29 cellular contexts compared by ENCODE assay signal in genomic region chr18:8375269-8375668, GRCh38.
DNase-seq lines count a peak whose midpoint lies in the region; ATAC-seq and TF ChIP-seq lines count a peak whose summit lies in the region.
"Had no signal": no experiment of that assay in that cellular context is flagged by ENCODE, and none has a peak within 500 bp of the region (broad histone marks: within the 10 kb centered on the region; RNA-seq: fewer than 3 reads in every experiment).

No MANE protein-coding gene starts in this region.

- H3K9me3 ChIP-seq in thyroid gland, result no peaks in the 10 kb centered on the region
- H3K9me3 ChIP-seq: ascending aorta, prostate gland, SJSA1 had no signal

- no peak for TF ChIP-seq POLR2A in thyroid gland (IDR thresholded peaks at IDR 0.05)

- peak overlapping the region; percentile 64 for H3K27ac Mint-ChIP-seq in nephron progenitor cell
- H3K27ac Mint-ChIP-seq: activated B cell treated with CpG ODN at 0.5 μM for 24 hours; activated CD4-positive, alpha-beta T cell treated with anti-CD3 and anti-CD28 coated beads, Interleukin-2, amount 10 ng/mL, durations not matched to agents 7 days and 5 days; activated T-cell treated with anti-CD3 and anti-CD28 coated beads, Interleukin-2, amount 50 U/mL, for 24 hours; naive thymus-derived CD8-positive, alpha-beta T cell; type B pancreatic cell had no signal

- 85 to 94% methylated on average over 3 of the region's 3 CpGs for WGBS in thyroid gland, 2 donors

- peaks cover 17 to 19% of the 10 kb centered on the region in 2 donors for H3K36me3 ChIP-seq in thyroid gland
- H3K36me3 ChIP-seq: SJSA1 had no signal

- H3K27me3 Mint-ChIP-seq in nephron progenitor cell (ENCODE audit: low read depth, poor library complexity), result no peaks in the 10 kb centered on the region
- H3K27me3 Mint-ChIP-seq: activated CD4-positive, alpha-beta T cell treated with anti-CD3 and anti-CD28 coated beads, Interleukin-2, amount 10 ng/mL, durations not matched to agents 7 days and 5 days; activated T-cell treated with anti-CD3 and anti-CD28 coated beads, Interleukin-2, amount 50 U/mL, for 24 hours; CD8-positive, alpha-beta memory T cell had no signal

- H3K4me1 ChIP-seq in thyroid gland, result peaks cover 0 to 4% of the 10 kb centered on the region in 2 donors
- H3K4me1 ChIP-seq: ascending aorta, prostate gland had no signal

- intact Hi-C loops in thyroid gland (cut with DNase I), result no loop called here

- H3K27me3 ChIP-seq in thyroid gland, result no peaks in the 10 kb centered on the region
- H3K27me3 ChIP-seq: ascending aorta, cardiac muscle cell, SJSA1 had no signal

- DNase-seq in NCI-H1417 (lab: John Stamatoyannopoulos, UW) (peak in 2 of 3 experiments; percentile 60 to 83), NCI-H526 (lab: John Stamatoyannopoulos, UW) (peak; percentile 87 to 89), epithelial cell of proximal tubule (ENCODE audit: low read depth) (peak; percentile 4), nephron progenitor cell (no peak), Kasumi-1 (lab: John Stamatoyannopoulos, UW) (no peak), thyroid gland (no peak), NCI-H2227 (lab: John Stamatoyannopoulos, UW; ENCODE audit: unreplicated experiment) (no peak)
- DNase-seq: activated B cell treated with CpG ODN at 0.5 μM for 24 hours; activated CD4-positive, alpha-beta T cell treated with anti-CD3 and anti-CD28 coated beads, Interleukin-2, amount 10 ng/mL, durations not matched to agents 7 days and 5 days; activated T-cell treated with anti-CD3 and anti-CD28 coated beads, Interleukin-2, amount 50 U/mL, for 24 hours; CD8-positive, alpha-beta memory T cell; effector CD4-positive, alpha-beta T cell; erythroblast; glutamatergic neuron; H7; MM.1S; naive thymus-derived CD8-positive, alpha-beta T cell; NCI-H1694 treated with DMSO at 0.1 percent for 48 hours; nucleus accumbens; stimulated activated CD4-positive, alpha-beta T cell treated with anti-CD3 and anti-CD28 coated beads, Interleukin-4, amount 100 ng/mL, for 24 hours; T-helper 1 cell had no signal

- TF ChIP-seq CTCF in epithelial cell of proximal tubule (conservative IDR thresholded peaks at IDR 0.05; ENCODE audit: low read depth, low read length) (no peak), nephron progenitor cell (IDR thresholded peaks at IDR 0.05) (no peak), thyroid gland (IDR thresholded peaks at IDR 0.05) (no peak)

- no peak overlapping the region for H3K27ac ChIP-seq in thyroid gland
- H3K27ac ChIP-seq: ascending aorta, cardiac muscle cell, prostate gland, RWPE1, SJSA1 had no signal

- no peak overlapping the region for H3K4me3 ChIP-seq in epithelial cell of proximal tubule (ENCODE audit: low read depth, low read length)
- no peak overlapping the region for H3K4me3 ChIP-seq in thyroid gland (replicated peaks in 1 of 3)
- H3K4me3 ChIP-seq: ascending aorta, cardiac muscle cell, K562, prostate gland, SJSA1 had no signal

- H3K9me3 Mint-ChIP-seq in nephron progenitor cell, result no peaks in the 10 kb centered on the region
- H3K9me3 Mint-ChIP-seq: activated B cell treated with CpG ODN at 0.5 μM for 24 hours; activated CD4-positive, alpha-beta T cell treated with anti-CD3 and anti-CD28 coated beads, Interleukin-2, amount 10 ng/mL, durations not matched to agents 7 days and 5 days; activated T-cell treated with anti-CD3 and anti-CD28 coated beads, Interleukin-2, amount 50 U/mL, for 24 hours; CD8-positive, alpha-beta memory T cell; naive thymus-derived CD8-positive, alpha-beta T cell; type B pancreatic cell had no signal

- peaks cover 17% of the 10 kb centered on the region for H3K36me3 Mint-ChIP-seq in nephron progenitor cell (ENCODE audit: low read depth)
- H3K36me3 Mint-ChIP-seq: naive thymus-derived CD8-positive, alpha-beta T cell had no signal

- peaks cover 15% of the 10 kb centered on the region for H3K4me1 Mint-ChIP-seq in nephron progenitor cell
- H3K4me1 Mint-ChIP-seq: activated B cell treated with CpG ODN at 0.5 μM for 24 hours; activated CD4-positive, alpha-beta T cell treated with anti-CD3 and anti-CD28 coated beads, Interleukin-2, amount 10 ng/mL, durations not matched to agents 7 days and 5 days; CD8-positive, alpha-beta memory T cell had no signal

- no peak for ATAC-seq in GM21381 (IDR thresholded peaks at IDR 0.05; ENCODE audit: unreplicated experiment)
- ATAC-seq: K562; naive thymus-derived CD8-positive, alpha-beta T cell had no signal

- H3K4me3 Mint-ChIP-seq in nephron progenitor cell, result no peak overlapping the region
- H3K4me3 Mint-ChIP-seq: activated B cell treated with CpG ODN at 0.5 μM for 24 hours; activated CD4-positive, alpha-beta T cell treated with anti-CD3 and anti-CD28 coated beads, Interleukin-2, amount 10 ng/mL, durations not matched to agents 7 days and 5 days; activated T-cell treated with anti-CD3 and anti-CD28 coated beads, Interleukin-2, amount 50 U/mL, for 24 hours; CD8-positive, alpha-beta memory T cell; naive thymus-derived CD8-positive, alpha-beta T cell; type B pancreatic cell had no signal

Comparison
In these comparisons a context has a peak if more than half of its experiments do, and no peak if none do; other contexts are left out.
1. DNase-seq: peak in NCI-H1417 (2 of 3), NCI-H526 (2 of 2) and epithelial cell of proximal tubule (single experiment); none in nephron progenitor cell (single experiment), Kasumi-1 (0 of 2), thyroid gland (0 of 2) and NCI-H2227 (single experiment).